28 cellular contexts compared by ENCODE assay signal in the genomic region with DNA sequence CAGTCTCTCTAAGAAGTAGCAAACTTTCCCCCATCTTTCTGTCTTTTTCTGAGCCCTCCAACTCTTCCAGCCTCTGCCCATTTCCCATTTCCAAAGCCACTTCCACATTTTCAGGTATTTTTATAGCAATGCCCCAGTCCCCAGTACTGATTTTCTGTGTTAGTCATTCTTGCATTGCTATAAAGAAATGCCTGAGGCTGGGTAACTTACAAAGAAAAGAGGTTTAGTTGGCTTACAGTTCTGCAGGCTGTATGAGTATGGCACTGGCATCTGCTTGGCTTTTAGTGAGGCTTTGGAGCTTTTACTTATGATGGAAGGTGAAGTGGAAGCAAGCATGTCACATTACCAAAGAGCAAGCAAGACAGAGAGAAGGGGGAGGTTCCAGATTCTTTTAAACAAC. TPM values are rescaled to one million over a fixed set of nuclear protein-coding genes. Genes with fewer than 3 reads are reported as not detected.
"Had no signal": no experiment of that assay in that cellular context is flagged by ENCODE, and none has a peak within 500 bp of the region (broad histone marks: within the 10 kb centered on the region; RNA-seq: fewer than 3 reads in every experiment).

No MANE protein-coding gene starts in this region.

- H3K27me3 ChIP-seq: pancreas, right atrium auricular region, right lobe of liver, stomach, testis, thyroid gland, transverse colon, upper lobe of right lung had no signal

- H3K27ac Mint-ChIP-seq: nephron; stimulated activated naive B cell treated with anti-CD40 and anti-IgM and Interleukin-4, amounts not matched to agents 10 μg/mL and 1 μg/mL and 100 μg/mL, for 72 hours had no signal

- H3K27ac ChIP-seq: lower lobe of right lung, pancreas, psoas muscle, right lobe of liver, testis, thyroid gland, transverse colon, upper lobe of right lung had no signal

- DNase-seq: hippocampal formation; kidney glomerular epithelial cell; left cardiac atrium; lower lobe of right lung; mammary epithelial cell; mesenchymal stem cell; naive thymus-derived CD8-positive, alpha-beta T cell; nucleus accumbens; pancreas; posterior cingulate gyrus; psoas muscle; right lobe of liver; stimulated activated CD4-positive, alpha-beta T cell treated with anti-CD3 and anti-CD28 coated beads, Interleukin-1b, Interleukin-23, amount 100 ng/mL, for 48 hours; stimulated activated CD4-positive, alpha-beta T cell treated with anti-CD3 and anti-CD28 coated beads, Interleukin-2, amount 100 ng/mL, for 48 hours; stimulated activated naive B cell treated with anti-CD40 and anti-IgM and Interleukin-4, amounts not matched to agents 10 μg/mL and 1 μg/mL and 100 μg/mL, for 72 hours; stimulated activated naive CD8-positive, alpha-beta T cell treated with anti-CD3 and anti-CD28 coated beads, Interleukin-15, Interleukin-2, amounts not matched to agents 100 U/mL and 50 U/mL, for 24 hours; stomach; testis; thyroid gland; transverse colon; upper lobe of right lung had no signal

- H3K36me3 Mint-ChIP-seq: naive thymus-derived CD8-positive, alpha-beta T cell; stimulated activated naive B cell treated with anti-CD40 and anti-IgM and Interleukin-4, amounts not matched to agents 10 μg/mL and 1 μg/mL and 100 μg/mL, for 72 hours had no signal

- H3K9me3 ChIP-seq: lower lobe of right lung, pancreas, psoas muscle, right atrium auricular region, right lobe of liver, stomach, testis, thyroid gland, transverse colon, upper lobe of right lung had no signal

- H3K36me3 ChIP-seq: lower lobe of right lung, pancreas, right atrium auricular region, right lobe of liver, stomach, thyroid gland, transverse colon, upper lobe of right lung had no signal

- H3K4me3 ChIP-seq: lower lobe of right lung, pancreas, psoas muscle, right atrium auricular region, right lobe of liver, smooth muscle cell, stomach, testis, thyroid gland, transverse colon, upper lobe of right lung had no signal

- H3K4me2 ChIP-seq: smooth muscle cell had no signal

- H3K4me1 ChIP-seq: right lobe of liver had no signal

- H3K4me3 Mint-ChIP-seq: naive thymus-derived CD8-positive, alpha-beta T cell; nephron; neural crest cell; stimulated activated naive B cell treated with anti-CD40 and anti-IgM and Interleukin-4, amounts not matched to agents 10 μg/mL and 1 μg/mL and 100 μg/mL, for 72 hours had no signal

- H3K4me1 Mint-ChIP-seq: naive thymus-derived CD8-positive, alpha-beta T cell; neural crest cell; stimulated activated naive B cell treated with anti-CD40 and anti-IgM and Interleukin-4, amounts not matched to agents 10 μg/mL and 1 μg/mL and 100 μg/mL, for 72 hours had no signal

- ATAC-seq: left cardiac atrium; left lobe of liver; lower lobe of right lung; naive thymus-derived CD8-positive, alpha-beta T cell; pancreas; right lobe of liver; stimulated activated naive B cell treated with anti-CD40 and anti-IgM and Interleukin-4, amounts not matched to agents 10 μg/mL and 1 μg/mL and 100 μg/mL, for 72 hours; stimulated activated naive CD8-positive, alpha-beta T cell treated with anti-CD3 and anti-CD28 coated beads, Interleukin-15, Interleukin-2, amounts not matched to agents 100 U/mL and 50 U/mL, for 24 hours; upper lobe of right lung had no signal

- FAIRE-seq: keratinocyte, pancreas, urothelium cell line had no signal

RNA-seq across cellular contexts. Expression of a gene that starts 17.2 kb away (rescaled TPM):
- total RNA-seq: naive thymus-derived CD8-positive, alpha-beta T cell had no signal
